Comparison of ENCODE assay signal across 24 cellular contexts in genomic region chr5:34459908-34460307, GRCh38.
"Had no signal": no experiment of that assay in that cellular context is flagged by ENCODE, and none has a peak within 500 bp of the region (broad histone marks: within the 10 kb centered on the region; RNA-seq: fewer than 3 reads in every experiment).

No MANE protein-coding gene starts in this region.

- H3K4me1 ChIP-seq: esophagus muscularis mucosa, left lung, lower lobe of right lung, neural progenitor cell, right atrium auricular region, stomach, thyroid gland, upper lobe of right lung had no signal

- DNase-seq: activated CD4-positive, alpha-beta T cell treated with anti-CD3 and anti-CD28 coated beads for 1 hour; activated CD4-positive, alpha-beta T cell treated with anti-CD3 and anti-CD28 coated beads, Interleukin-2, amount 50 U/mL, for 1 hour; activated CD8-positive, alpha-beta T cell treated with anti-CD3 and anti-CD28 coated beads for 36 hours; activated naive CD4-positive, alpha-beta T cell; activated T-cell treated with anti-CD3 and anti-CD28 coated beads, Interleukin-2, amount 50 U/mL, for 48 hours; anterior cingulate cortex; dermis blood vessel endothelial cell; effector CD4-positive, alpha-beta T cell; foreskin melanocyte; left lung; lower lobe of right lung; mesenchymal stem cell; natural killer cell; occipital lobe; stimulated activated CD4-positive, alpha-beta T cell treated with anti-CD3 and anti-CD28 coated beads, Interleukin-15, amount 100 ng/mL, for 24 hours; stimulated activated CD4-positive, alpha-beta T cell treated with anti-CD3 and anti-CD28 coated beads, Interleukin-2, amount 100 ng/mL, for 24 hours; stimulated activated naive B cell treated with anti-CD40 and anti-IgM and Interleukin-4, amounts not matched to agents 10 μg/mL and 1 μg/mL and 100 μg/mL, for 72 hours; stomach; T1000; thyroid gland; upper lobe of right lung had no signal

- H3K4me2 ChIP-seq: neural progenitor cell had no signal

- H3K9me3 ChIP-seq: esophagus muscularis mucosa, lower lobe of right lung, stomach, thyroid gland, upper lobe of right lung had no signal

- ATAC-seq: activated CD8-positive, alpha-beta T cell treated with anti-CD3 and anti-CD28 coated beads for 36 hours; left lung; lower lobe of right lung; natural killer cell; stimulated activated naive B cell treated with anti-CD40 and anti-IgM and Interleukin-4, amounts not matched to agents 10 μg/mL and 1 μg/mL and 100 μg/mL, for 72 hours; upper lobe of right lung had no signal

- H3K4me3 ChIP-seq: esophagus muscularis mucosa, left lung, lower lobe of right lung, neural progenitor cell, right atrium auricular region, stomach, thyroid gland, upper lobe of right lung had no signal

- H3K27ac ChIP-seq: esophagus muscularis mucosa, left lung, lower lobe of right lung, neural progenitor cell, right atrium auricular region, stomach, thyroid gland, upper lobe of right lung had no signal
